ENCODE assay signal across 25 cellular contexts in the genomic region with DNA sequence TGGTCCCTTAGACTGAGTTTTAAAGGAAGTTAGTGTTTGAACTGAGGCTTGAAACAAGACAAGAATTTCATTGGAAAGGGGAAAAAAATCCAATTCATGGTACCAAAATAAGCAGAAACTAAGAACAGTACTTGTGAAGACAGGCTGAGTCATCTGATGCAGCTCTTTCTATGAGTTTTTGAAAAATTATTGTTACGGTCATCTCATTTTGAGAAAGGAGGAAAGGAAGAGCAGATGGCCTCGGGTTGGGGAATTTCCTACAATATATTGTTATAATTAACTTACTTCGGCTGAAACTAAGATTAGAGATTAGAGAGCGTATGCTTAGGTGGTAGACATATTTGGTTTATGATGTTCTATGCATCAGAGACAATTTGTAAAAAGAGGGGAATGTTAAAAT.
DNase-seq lines count a peak whose midpoint lies in the region; ATAC-seq, FAIRE-seq and TF ChIP-seq lines count a peak whose summit lies in the region.
"Had no signal": no experiment of that assay in that cellular context is flagged by ENCODE, and none has a peak within 500 bp of the region (broad histone marks: within the 10 kb centered on the region; RNA-seq: fewer than 3 reads in every experiment).

No MANE protein-coding gene starts in this region.

- no peak for TF ChIP-seq RAD21 in SK-N-SH (IDR thresholded peaks at IDR 0.05; ENCODE audit: low read length)
- no peak for TF ChIP-seq RAD21 in GM12878 (IDR thresholded peaks at IDR 0.05; ENCODE audit: insufficient read depth, low read depth, low read length)

- BruUV-seq in GM12878 (replicated peaks; lab: Mats Ljungman, UMichigan), result no TSS peak

- H3K4me1 ChIP-seq in SK-N-SH (ENCODE audit: control insufficient read depth in 1 of 2, insufficient read depth in 2 of 2, low read depth in 1 of 2, low read length in 1 of 2) (no peaks in the 10 kb centered on the region), GM12878 (ENCODE audit: control insufficient read depth, insufficient read depth, low read length) (no peaks in the 10 kb centered on the region), MM.1S (ENCODE audit: low read length) (no peaks in the 10 kb centered on the region)
- H3K4me1 ChIP-seq: SJSA1 had no signal

- H2AFZ ChIP-seq in SK-N-SH (ENCODE audit: low read depth), result peak overlapping the region; percentile 78
- no peak overlapping the region for H2AFZ ChIP-seq in GM12878 (ENCODE audit: control insufficient read depth, low read depth, low read length)
- no peak overlapping the region for H2AFZ ChIP-seq in MM.1S (ENCODE audit: low read length)
- H2AFZ ChIP-seq: PC-9 had no signal

- H3K4me2 ChIP-seq in SK-N-SH (no peak overlapping the region), GM12878 (ENCODE audit: control insufficient read depth, insufficient read depth) (no peak overlapping the region), MM.1S (ENCODE audit: low read depth, low read length) (no peak overlapping the region)
- H3K4me2 ChIP-seq: PC-9 had no signal

- H3K27me3 ChIP-seq in SK-N-SH (ENCODE audit: insufficient read depth) (no peaks in the 10 kb centered on the region), GM12878 (replicated peaks in 1 of 2; ENCODE audit: control insufficient read depth in 2 of 2, insufficient read depth in 2 of 2, low read length in 1 of 2) (no peaks in the 10 kb centered on the region), MM.1S (replicated peaks; ENCODE audit: insufficient read depth, low read length) (no peaks in the 10 kb centered on the region)
- H3K27me3 ChIP-seq: SJSA1 had no signal

- intact Hi-C loops in GM12878 (cut with micrococcal nuclease; ENCODE audit: unreplicated experiment), result loop anchor here (2.0 kb wide), 1 partner anchor 478 kb away; no protein-coding TSS in a partner anchor

- no peak for TF ChIP-seq POLR2A in GM12878 (IDR thresholded peaks at IDR 0.05; ENCODE audit: low read depth, low read length)

- SMC1A ChIA-PET in GM12878 (lab: Charles Lee; ENCODE audit: uncharacterized antibody, unreplicated experiment), result interaction anchor here (0.8 to 1.6 kb wide), 3 partner anchors 14 to 45 kb away, joined by 3 to 7 read pairs (median 4); no protein-coding TSS in a partner anchor

- no peak for TF ChIP-seq CTCF in SK-N-SH (IDR thresholded peaks at IDR 0.05)
- TF ChIP-seq CTCF in GM12878 (IDR thresholded peaks at IDR 0.05 in 2 of 3, conservative IDR thresholded peaks at IDR 0.05 in 1 of 3; ENCODE audit: control insufficient read depth in 2 of 3, extremely low read depth in 1 of 3, insufficient read depth in 1 of 3, low read depth in 3 of 3, low read length in 3 of 3), result no peak
- no peak for TF ChIP-seq CTCF in MM.1S (IDR thresholded peaks at IDR 0.05; ENCODE audit: low read length)

- WGBS in SK-N-SH (ENCODE audit: low lambda C conversion rate), result 12% methylated on average over 4 of the region's 4 CpGs
- 12% methylated on average over 4 of the region's 4 CpGs for WGBS in GM12878 (ENCODE audit: insufficient coverage, insufficient replicate concordance, low lambda C conversion rate, missing lambda C conversion rate)

- H3K79me2 ChIP-seq in SK-N-SH (ENCODE audit: insufficient read depth), result no peaks in the 10 kb centered on the region
- H3K79me2 ChIP-seq in GM12878 (ENCODE audit: control insufficient read depth, insufficient read depth, low read length), result no peaks in the 10 kb centered on the region
- no peaks in the 10 kb centered on the region for H3K79me2 ChIP-seq in MM.1S (ENCODE audit: low read length)

- in situ Hi-C loops in GM12878 (cut with MboI), result no loop called here

- no peak for FAIRE-seq in GM12878 (lab: Jason Lieb, UNC)

- POLR2A ChIA-PET in SK-N-SH (lab: Yijun Ruan, JAX) (no interaction called here), GM12878 (lab: Charles Lee) (interaction anchor here (0.9 kb wide), 1 partner anchor 976 kb away, joined by 3 read pairs; no protein-coding TSS in a partner anchor)

- DNase-seq in SK-N-SH (no peak), GM12878 (ENCODE audit: low read depth, low spot score) (peak; percentile 24), OCI-M2 (lab: John Stamatoyannopoulos, UW; ENCODE audit: unreplicated experiment) (no peak), MM.1S (no peak), HUDEP-2 (lab: John Stamatoyannopoulos, UW; ENCODE audit: unreplicated experiment in 76 of 76) (no peak)
- DNase-seq: CD8-positive, alpha-beta memory T cell; DMS 273 treated with DMSO at 0.1 percent for 48 hours; DMS79; EL; GF-D8; KBM-7; NCI-H1105 treated with DMSO at 0.1 percent for 48 hours; NCI-H2081; NCI-H2171; NCI-H226; NCI-H510A; NCI-H69; PC-9 had no signal

- H3K9ac ChIP-seq in SK-N-SH, result no peak overlapping the region
- no peak overlapping the region for H3K9ac ChIP-seq in GM12878 (ENCODE audit: control insufficient read depth, insufficient read depth, low read length)
- H3K9ac ChIP-seq in MM.1S (ENCODE audit: low read length), result no peak overlapping the region

- no peaks in the 10 kb centered on the region for H4K20me1 ChIP-seq in SK-N-SH (ENCODE audit: insufficient read depth)
- H4K20me1 ChIP-seq in GM12878 (ENCODE audit: control insufficient read depth, insufficient read depth), result no peaks in the 10 kb centered on the region
- no peaks in the 10 kb centered on the region for H4K20me1 ChIP-seq in MM.1S (ENCODE audit: insufficient read depth, low read length)

- RAD21 ChIA-PET in GM12878 (lab: Charles Lee; ENCODE audit: unreplicated experiment), result no interaction called here

- H3K9me3 ChIP-seq in SK-N-SH (no peaks in the 10 kb centered on the region), GM12878 (replicated peaks; ENCODE audit: control insufficient read depth, insufficient read depth, low read length) (no peaks in the 10 kb centered on the region), MM.1S (replicated peaks; ENCODE audit: insufficient read depth, low read length) (no peaks in the 10 kb centered on the region)

- no peak overlapping the region for H3K4me3 ChIP-seq in SK-N-SH (ENCODE audit: low read depth in 2 of 2, low read length in 1 of 2)
- H3K4me3 ChIP-seq in GM12878, result no peak overlapping the region
- H3K4me3 ChIP-seq in MM.1S (ENCODE audit: low read length), result no peak overlapping the region
- H3K4me3 ChIP-seq: PC-9, SJSA1 had no signal

- H3K36me3 ChIP-seq in SK-N-SH (replicated peaks in 1 of 2; ENCODE audit: control insufficient read depth in 1 of 2, insufficient read depth in 2 of 2, low read length in 1 of 2) (no peaks in the 10 kb centered on the region), GM12878 (ENCODE audit: control insufficient read depth in 2 of 2, insufficient read depth in 2 of 2, low read length in 1 of 2) (no peaks in the 10 kb centered on the region), MM.1S (replicated peaks; ENCODE audit: insufficient read depth, low read length) (no peaks in the 10 kb centered on the region)
- H3K36me3 ChIP-seq: SJSA1 had no signal

- H3K27ac ChIP-seq in SK-N-SH (ENCODE audit: low read depth in 2 of 2, low read length in 1 of 2) (no peak overlapping the region), GM12878 (ENCODE audit: control insufficient read depth, insufficient read depth) (no peak overlapping the region), MM.1S (ENCODE audit: low read length) (no peak overlapping the region)
- H3K27ac ChIP-seq: 22Rv1, PC-9, SJSA1 had no signal

- H3F3A ChIP-seq in SK-N-SH (replicated peaks; ENCODE audit: insufficient read depth) (peaks cover 15% of the 10 kb centered on the region), MM.1S (ENCODE audit: insufficient read depth, low read length) (no peaks in the 10 kb centered on the region)

- H3K9me2 ChIP-seq in SK-N-SH (no peaks in the 10 kb centered on the region), MM.1S (replicated peaks; ENCODE audit: insufficient read depth, low read length) (no peaks in the 10 kb centered on the region)

- ATAC-seq in SK-N-SH treated with all-trans-retinoic acid at 6 μM for 48 hours (no peak; the same call in 2 of the 3 replicates), HG02610 (IDR thresholded peaks at IDR 0.05; ENCODE audit: unreplicated experiment) (peak; percentile 70), HG03432 (IDR thresholded peaks at IDR 0.05; ENCODE audit: unreplicated experiment) (peak; percentile 83), GM12878 (peak; percentile 91)
- ATAC-seq: HCT116, Right ventricle myocardium inferior had no signal

- TF ChIP-seq EP300 in SK-N-SH (IDR thresholded peaks at IDR 0.05; ENCODE audit: borderline replicate concordance in 1 of 2, low read depth in 1 of 2, low read length in 1 of 2), result no peak
- peak; percentile 75 to 79; a peak in 3 of 4 replicates for TF ChIP-seq EP300 in GM12878 (IDR thresholded peaks at IDR 0.05; ENCODE audit: borderline replicate concordance in 1 of 2, control insufficient read depth in 1 of 2, low read depth in 2 of 2, low read length in 2 of 2)

- CTCF ChIA-PET in SK-N-SH (lab: Yijun Ruan, JAX) (no interaction called here), GM12878 (lab: Yijun Ruan, JAX) (interaction anchor here (0.6 to 1.2 kb wide), 3 partner anchors 12 to 482 kb away, joined by 3 to 5 read pairs (median 4); no protein-coding TSS in a partner anchor)

TF ChIP-seq in SK-N-SH, 30 proteins besides CTCF, POLR2A, EP300 and RAD21 (continues in another document):
- TF ChIP-seq JUND (IDR thresholded peaks at IDR 0.05) (no peak), YY1 (IDR thresholded peaks at IDR 0.05; ENCODE audit: low read depth) (no peak), POLR2AphosphoS5 (IDR thresholded peaks at IDR 0.05; ENCODE audit: low read depth, low read length) (no peak)

TF ChIP-seq in GM12878, 131 proteins besides CTCF, POLR2A, EP300 and RAD21 (continues in another document):
- TF ChIP-seq, protein P1, sequence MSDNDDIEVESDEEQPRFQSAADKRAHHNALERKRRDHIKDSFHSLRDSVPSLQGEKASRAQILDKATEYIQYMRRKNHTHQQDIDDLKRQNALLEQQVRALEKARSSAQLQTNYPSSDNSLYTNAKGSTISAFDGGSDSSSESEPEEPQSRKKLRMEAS (IDR thresholded peaks at IDR 0.05; ENCODE audit: low read depth, low read length), result no peak
- no peak for TF ChIP-seq CEBPB (IDR thresholded peaks at IDR 0.05; ENCODE audit: borderline replicate concordance in 1 of 2, low read depth in 2 of 2, low read length in 2 of 2)
- TF ChIP-seq RB1 (IDR thresholded peaks at IDR 0.05; ENCODE audit: borderline replicate concordance), result no peak
- TF ChIP-seq, protein P2, sequence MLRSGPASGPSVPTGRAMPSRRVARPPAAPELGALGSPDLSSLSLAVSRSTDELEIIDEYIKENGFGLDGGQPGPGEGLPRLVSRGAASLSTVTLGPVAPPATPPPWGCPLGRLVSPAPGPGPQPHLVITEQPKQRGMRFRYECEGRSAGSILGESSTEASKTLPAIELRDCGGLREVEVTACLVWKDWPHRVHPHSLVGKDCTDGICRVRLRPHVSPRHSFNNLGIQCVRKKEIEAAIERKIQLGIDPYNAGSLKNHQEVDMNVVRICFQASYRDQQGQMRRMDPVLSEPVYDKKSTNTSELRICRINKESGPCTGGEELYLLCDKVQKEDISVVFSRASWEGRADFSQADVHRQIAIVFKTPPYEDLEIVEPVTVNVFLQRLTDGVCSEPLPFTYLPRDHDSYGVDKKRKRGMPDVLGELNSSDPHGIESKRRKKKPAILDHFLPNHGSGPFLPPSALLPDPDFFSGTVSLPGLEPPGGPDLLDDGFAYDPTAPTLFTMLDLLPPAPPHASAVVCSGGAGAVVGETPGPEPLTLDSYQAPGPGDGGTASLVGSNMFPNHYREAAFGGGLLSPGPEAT (IDR thresholded peaks at IDR 0.05; ENCODE audit: low read depth), result peak; percentile 82; the same call in 1 of the 2 replicates
- no peak for TF ChIP-seq ZZZ3 (IDR thresholded peaks at IDR 0.05; ENCODE audit: control insufficient read depth, insufficient read length, low read depth)
